8 cellular contexts compared by ENCODE assay signal in the genomic region with DNA sequence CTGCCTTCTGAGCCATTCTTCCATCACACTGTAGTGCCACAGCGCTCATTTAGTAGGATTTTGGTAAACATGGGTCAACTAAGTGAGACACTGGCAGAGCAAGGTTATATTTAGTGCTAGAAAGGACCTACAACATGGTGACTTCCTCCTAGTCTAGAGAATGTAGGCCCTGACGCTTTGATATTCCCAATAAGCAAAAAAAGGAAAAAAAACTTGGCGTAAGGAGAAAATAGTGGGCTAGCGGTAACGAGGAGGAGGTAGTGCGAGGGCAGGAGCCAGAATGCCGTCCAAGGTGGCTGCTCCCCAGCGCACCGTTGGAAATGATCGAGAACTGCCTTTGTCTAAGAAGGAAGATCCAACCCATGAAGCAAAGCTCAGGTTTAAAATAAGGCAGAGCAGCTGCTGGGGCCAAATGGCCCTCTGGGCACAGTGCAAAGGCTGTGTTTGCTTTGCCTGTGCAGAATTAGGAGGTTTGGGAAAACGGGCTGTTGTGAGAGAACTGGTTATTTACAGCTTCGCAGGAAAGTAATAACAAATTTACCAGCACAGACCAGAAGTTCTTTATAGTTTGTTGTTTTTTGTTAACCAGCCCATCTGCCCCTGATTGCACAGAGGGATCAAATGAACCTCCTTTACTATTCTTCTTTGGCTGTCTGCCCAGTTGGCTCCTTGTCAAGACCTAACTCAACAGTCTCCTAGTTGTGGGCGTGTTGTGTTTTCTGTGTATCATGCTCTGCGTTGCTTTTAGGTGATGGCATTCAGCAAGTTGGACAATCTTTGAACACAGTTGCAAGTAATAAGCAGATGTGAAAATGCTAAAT.
DNase-seq lines count a peak whose midpoint lies in the region; ATAC-seq and TF ChIP-seq lines count a peak whose summit lies in the region.

No MANE protein-coding gene starts in this region.

- H3K9me3 ChIP-seq in IMR-90 (ENCODE audit: control insufficient read depth, insufficient read depth, low read length) (no peaks in the 10 kb centered on the region), Peyer's patch (no peaks in the 10 kb centered on the region), stomach smooth muscle (ENCODE audit: control insufficient read depth in 2 of 2, low read length in 2 of 2) (no peaks in the 10 kb centered on the region)

- no peak overlapping the region for H4K91ac ChIP-seq in IMR-90 (ENCODE audit: insufficient read depth, low read depth, low read length)

- H3K27ac ChIP-seq in IMR-90 (ENCODE audit: insufficient read depth, low read length): peak overlapping the region; percentile 22; the same call in 1 of the 2 replicates
- peak overlapping the region in 3 of 4 donors; percentile 11 to 84 (median 73) for H3K27ac ChIP-seq in Peyer's patch
- H3K27ac ChIP-seq in stomach smooth muscle (ENCODE audit: low read length): peak overlapping the region; percentile 31

- BruUV-seq in IMR-90 (replicated peaks; lab: Mats Ljungman, UMichigan): no TSS peak

- ATAC-seq in IMR-90 (ENCODE audit: low read depth) (peak; percentile 75), HG02870 (IDR thresholded peaks at IDR 0.05; ENCODE audit: unreplicated experiment) (no peak)

- H3K4me1 ChIP-seq in IMR-90 (ENCODE audit: control insufficient read depth, insufficient read depth, low read length) (peaks cover 8% of the 10 kb centered on the region), Peyer's patch (peaks cover 0 to 57% (median 4%) of the 10 kb centered on the region in 4 donors), stomach smooth muscle (ENCODE audit: control insufficient read depth, insufficient read depth, low read length) (peaks cover 11% of the 10 kb centered on the region)

- peaks cover 21% of the 10 kb centered on the region for H3K9me1 ChIP-seq in IMR-90 (ENCODE audit: insufficient read depth, low read length)

- CTCF ChIA-PET in IMR-90 (lab: Yijun Ruan, JAX): interaction anchor here (1.1 kb wide), 1 partner anchor 34 kb away, joined by 3 read pairs; no protein-coding TSS in a partner anchor

- in situ Hi-C loops in IMR-90 (cut with MboI; ENCODE audit: low sequenced_read_pairs): loop anchor here (10.0 to 25.0 kb wide), 3 partner anchors 132 to 474 kb away; a partner anchor contains a TSS

- H2BK5ac ChIP-seq in IMR-90 (ENCODE audit: low read depth, low read length, poor library complexity, severe bottlenecking): peak overlapping the region; percentile 50

- H3K79me1 ChIP-seq in IMR-90 (ENCODE audit: low read depth in 1 of 2, low read length in 2 of 2): peaks cover 23 to 61% of the 10 kb centered on the region in 2 experiments

- dilution Hi-C loops in IMR-90 (cut with HindIII; ENCODE audit: low sequenced_read_pairs, unreplicated experiment): no loop called here

- H4K5ac ChIP-seq in IMR-90 (ENCODE audit: low read depth, low read length): peak overlapping the region; percentile 40

- peak overlapping the region; percentile 3; the same call in 1 of the 2 replicates for H3K23ac ChIP-seq in IMR-90 (ENCODE audit: low read depth, low read length)

- intact Hi-C loops in IMR-90 (cut with micrococcal nuclease): loop anchor here (1.0 kb wide), 1 partner anchor 130 kb away; a partner anchor contains a TSS

- H2AFZ ChIP-seq in IMR-90 (replicated peaks; ENCODE audit: low read length, poor library complexity): peak overlapping the region; percentile 11

- POLR2A ChIA-PET in IMR-90 (lab: Charles Lee; ENCODE audit: unreplicated experiment): no interaction called here

- H4K8ac ChIP-seq in IMR-90 (ENCODE audit: low read depth in 2 of 2, low read length in 2 of 2): no peak overlapping the region

- no peak overlapping the region for H3K9ac ChIP-seq in IMR-90 (ENCODE audit: low read depth, low read length)
- H3K9ac ChIP-seq in stomach smooth muscle (ENCODE audit: low read length in 2 of 2): no peak overlapping the region

- H3K4me3 ChIP-seq in IMR-90 (ENCODE audit: insufficient read depth, low read depth, low read length): no peak overlapping the region
- H3K4me3 ChIP-seq in Peyer's patch: no peak overlapping the region
- H3K4me3 ChIP-seq in fibroblast of pulmonary artery (replicated peaks; ENCODE audit: low read depth, low read length): no peak overlapping the region
- H3K4me3 ChIP-seq in stomach smooth muscle (ENCODE audit: low read length in 2 of 2): no peak overlapping the region

- no peak overlapping the region for H2AK9ac ChIP-seq in IMR-90 (replicated peaks; ENCODE audit: low read depth, low read length, poor library complexity)

- no peak for TF ChIP-seq POLR2A in IMR-90 (IDR thresholded peaks at IDR 0.05; ENCODE audit: low read depth, low read length)
- no peak for TF ChIP-seq POLR2A in Peyer's patch (IDR thresholded peaks at IDR 0.05)

- no peak for TF ChIP-seq RAD21 in IMR-90 (IDR thresholded peaks at IDR 0.05; ENCODE audit: low read length)

- peak overlapping the region; percentile 42 for H3K18ac ChIP-seq in IMR-90 (ENCODE audit: low read depth, low read length)

- peaks cover 21% of the 10 kb centered on the region for H4K20me1 ChIP-seq in IMR-90 (ENCODE audit: insufficient read depth, low read length)

- H3K56ac ChIP-seq in IMR-90 (ENCODE audit: extremely low read depth, insufficient read depth, low read length): no peak overlapping the region

- no peaks in the 10 kb centered on the region for H3K27me3 ChIP-seq in IMR-90 (ENCODE audit: control insufficient read depth, insufficient read depth, low read length)
- no peaks in the 10 kb centered on the region for H3K27me3 ChIP-seq in Peyer's patch
- H3K27me3 ChIP-seq in stomach smooth muscle (ENCODE audit: control insufficient read depth in 1 of 2, insufficient read depth in 2 of 2, low read length in 2 of 2): no peaks in the 10 kb centered on the region

- peaks cover 21% of the 10 kb centered on the region for H3K36me3 ChIP-seq in IMR-90 (ENCODE audit: control insufficient read depth, insufficient read depth, low read length)
- no peaks in the 10 kb centered on the region for H3K36me3 ChIP-seq in Peyer's patch
- H3K36me3 ChIP-seq in stomach smooth muscle (ENCODE audit: control insufficient read depth in 2 of 2, insufficient read depth in 2 of 2, low read length in 2 of 2): peaks cover 6 to 8% of the 10 kb centered on the region in 2 donors

- DNase-seq in A172 (ENCODE audit: low spot score): peak; percentile 53
- DNase-seq in IMR-90: peak; percentile 97
- peak in 1 of 3 donors; percentile 88 for DNase-seq in Peyer's patch
- DNase-seq in fibroblast of pulmonary artery (ENCODE audit: low read depth): peak; percentile 96
- DNase-seq in activated CD4-positive, CD25-positive, alpha-beta regulatory T cell treated with anti-CD3 and anti-CD28 coated beads, Interleukin-2, amount 50 U/mL, for 72 hours: no peak
- no peak for DNase-seq in activated CD8-positive, alpha-beta memory T cell treated with anti-CD3 and anti-CD28 coated beads, Interleukin-2, amount 50 U/mL, for 48 hours

- 100% methylated on average over 1 of the region's 14 CpGs; no CpG with 5 or more reads in 1 of the 2 experiments for WGBS in IMR-90 (ENCODE audit: extremely low coverage in 2 of 2, insufficient read length in 1 of 2), 2 experiments

- no peak for TF ChIP-seq CTCF in IMR-90 (conservative IDR thresholded peaks at IDR 0.05; ENCODE audit: low read depth, low read length)
- no peak for TF ChIP-seq CTCF in Peyer's patch (IDR thresholded peaks at IDR 0.05)
- no peak for TF ChIP-seq CTCF in fibroblast of pulmonary artery (IDR thresholded peaks at IDR 0.05; ENCODE audit: low read length, missing control alignments)

- peak overlapping the region; percentile 19 for H3K4ac ChIP-seq in IMR-90 (ENCODE audit: low read depth, low read length)

- peak overlapping the region; percentile 14; the same call in 1 of the 2 replicates for H2BK120ac ChIP-seq in IMR-90 (ENCODE audit: low read depth, low read length)

- H2BK20ac ChIP-seq in IMR-90 (ENCODE audit: low read depth, low read length): no peak overlapping the region

- peak overlapping the region; percentile 0; the same call in 1 of the 3 replicates for H2BK15ac ChIP-seq in IMR-90 (ENCODE audit: low read depth, low read length)

- H3K4me2 ChIP-seq in IMR-90 (ENCODE audit: low read depth, low read length): peak overlapping the region; percentile 18; the same call in 1 of the 2 replicates

- H2AK5ac ChIP-seq in IMR-90 (ENCODE audit: low read depth, low read length): peak overlapping the region; percentile 69; the same call in 1 of the 2 replicates

- peak overlapping the region; percentile 47 for H3K14ac ChIP-seq in IMR-90 (replicated peaks; ENCODE audit: low read depth, low read length)

TF ChIP-seq in IMR-90, 13 proteins besides CTCF, POLR2A, EP300 and RAD21:
- TF ChIP-seq SMC3 (IDR thresholded peaks at IDR 0.05; ENCODE audit: low read depth, low read length) (no peak), MAZ (IDR thresholded peaks at IDR 0.05; ENCODE audit: borderline replicate concordance, low read depth, low read length) (no peak), NFE2L2 (IDR thresholded peaks at IDR 0.05; ENCODE audit: low read depth, low read length) (no peak), BHLHE40 (IDR thresholded peaks at IDR 0.05; ENCODE audit: low read depth, low read length) (no peak), CHD1 (IDR thresholded peaks at IDR 0.05; ENCODE audit: low read depth, low read length) (no peak), MXI1 (IDR thresholded peaks at IDR 0.05; ENCODE audit: borderline replicate concordance, low read depth, low read length) (0 out of 2 replicates have a peak, but pooled peaks have one; percentile 38), CEBPB (IDR thresholded peaks at IDR 0.05; ENCODE audit: low read depth, low read length) (peak; percentile 61), FOS (IDR thresholded peaks at IDR 0.05; ENCODE audit: low read depth, low read length) (no peak), MAFK (IDR thresholded peaks at IDR 0.05; ENCODE audit: low read depth, low read length) (no peak), RCOR1 (IDR thresholded peaks at IDR 0.05; ENCODE audit: insufficient replicate concordance, low read length) (no peak)
- TF ChIP-seq, protein P1, sequence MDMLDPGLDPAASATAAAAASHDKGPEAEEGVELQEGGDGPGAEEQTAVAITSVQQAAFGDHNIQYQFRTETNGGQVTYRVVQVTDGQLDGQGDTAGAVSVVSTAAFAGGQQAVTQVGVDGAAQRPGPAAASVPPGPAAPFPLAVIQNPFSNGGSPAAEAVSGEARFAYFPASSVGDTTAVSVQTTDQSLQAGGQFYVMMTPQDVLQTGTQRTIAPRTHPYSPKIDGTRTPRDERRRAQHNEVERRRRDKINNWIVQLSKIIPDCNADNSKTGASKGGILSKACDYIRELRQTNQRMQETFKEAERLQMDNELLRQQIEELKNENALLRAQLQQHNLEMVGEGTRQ (IDR thresholded peaks at IDR 0.05; ENCODE audit: low read depth, low read length): no peak

Comparison
In these comparisons a context has a peak if more than half of its experiments do, and no peak if none do; other contexts are left out.
1. DNase-seq: peak in A172 (single experiment), IMR-90 (single experiment) and fibroblast of pulmonary artery (single experiment); none in activated CD4-positive, CD25-positive, alpha-beta regulatory T cell treated with anti-CD3 and anti-CD28 coated beads, Interleukin-2, amount 50 U/mL, for 72 hours (single experiment) and activated CD8-positive, alpha-beta memory T cell treated with anti-CD3 and anti-CD28 coated beads, Interleukin-2, amount 50 U/mL, for 48 hours (single experiment).
2. H3K27ac ChIP-seq: peak in every context shown above with its lines; median percentile 73 in Peyer's patch; 31 in stomach smooth muscle; 22 in IMR-90.